Comparison of ENCODE assay signal across 1 cellular context in genomic region chr3:13365390-13366379, GRCh38.
TF ChIP-seq lines count a peak whose summit lies in the region.

No MANE protein-coding gene starts in this region.

TF ChIP-seq in H1, 55 proteins besides CTCF, POLR2A, EP300 and RAD21:
- no peak for TF ChIP-seq CBX5 (IDR thresholded peaks at IDR 0.05; ENCODE audit: low read depth, low read length)
- no peak for TF ChIP-seq BACH1 (IDR thresholded peaks at IDR 0.05; ENCODE audit: low read length)
